Comparison of ENCODE assay signal across 1 cellular context in genomic region chr1:20732588-20733360, GRCh38.
TF ChIP-seq lines count a peak whose summit lies in the region.

Gene SH2D5 (minus strand): TSS chr1:20732703. CDS start chr1:20728044, 4,659 bp downstream.

TF ChIP-seq in HepG2, 621 proteins besides CTCF, POLR2A, EP300 and RAD21 (continued from another document and continues in another):
- TF ChIP-seq ZNF318 (CRISPR knock-in tag; IDR thresholded peaks at IDR 0.05) (0 out of 2 replicates have a peak, but pooled peaks have one; percentile 37), ZNF644 (CRISPR knock-in tag; IDR thresholded peaks at IDR 0.05; ENCODE audit: low read depth) (no peak), SNAPC4 (CRISPR knock-in tag; IDR thresholded peaks at IDR 0.05) (no peak), DNMT1 (CRISPR knock-in tag; IDR thresholded peaks at IDR 0.05) (no peak), ZNF24 (IDR thresholded peaks at IDR 0.05) (no peak), ZKSCAN1 (IDR thresholded peaks at IDR 0.05; ENCODE audit: low read length) (no peak), ZNF839 (CRISPR knock-in tag; IDR thresholded peaks at IDR 0.05; ENCODE audit: borderline replicate concordance) (no peak), AKAP8 (CRISPR knock-in tag; IDR thresholded peaks at IDR 0.05) (no peak), FIP1L1 (IDR thresholded peaks at IDR 0.05; ENCODE audit: borderline replicate concordance, insufficient read depth, low read depth, low read length) (no peak), MXI1 (IDR thresholded peaks at IDR 0.05; ENCODE audit: borderline replicate concordance, low read depth, low read length) (peak; percentile 84; the same call in 2 of the 3 replicates), ZNF614 (CRISPR knock-in tag; IDR thresholded peaks at IDR 0.05; ENCODE audit: borderline replicate concordance) (peak; percentile 9; the same call in 1 of the 2 replicates), SP2 (CRISPR knock-in tag; IDR thresholded peaks at IDR 0.05) (no peak), ZNF687 (CRISPR knock-in tag; IDR thresholded peaks at IDR 0.05) (peak; percentile 85), ARID4A (CRISPR knock-in tag; IDR thresholded peaks at IDR 0.05; ENCODE audit: borderline replicate concordance) (peak; percentile 48), SRSF4 (IDR thresholded peaks at IDR 0.05; ENCODE audit: low read depth, low read length, poor library complexity, severe bottlenecking) (no peak), BRCA1 (CRISPR knock-in tag; IDR thresholded peaks at IDR 0.05) (no peak), ZNF619 (CRISPR knock-in tag; IDR thresholded peaks at IDR 0.05) (no peak), MLLT10 (CRISPR knock-in tag; IDR thresholded peaks at IDR 0.05) (no peak), E2F2 (CRISPR knock-in tag; IDR thresholded peaks at IDR 0.05; ENCODE audit: borderline replicate concordance) (peak; percentile 66; the same call in 1 of the 2 replicates), TP53 (CRISPR knock-in tag; conservative IDR thresholded peaks at IDR 0.05) (peak; percentile 79; the same call in 1 of the 2 replicates), REST (IDR thresholded peaks at IDR 0.05; ENCODE audit: borderline replicate concordance in 1 of 2, low read depth in 1 of 2, low read length in 2 of 2) (no peak), ZNF792 (CRISPR knock-in tag; IDR thresholded peaks at IDR 0.05) (peak; percentile 84; the same call in 1 of the 2 replicates)
